8 cellular contexts compared by ENCODE assay signal in the genomic region with DNA sequence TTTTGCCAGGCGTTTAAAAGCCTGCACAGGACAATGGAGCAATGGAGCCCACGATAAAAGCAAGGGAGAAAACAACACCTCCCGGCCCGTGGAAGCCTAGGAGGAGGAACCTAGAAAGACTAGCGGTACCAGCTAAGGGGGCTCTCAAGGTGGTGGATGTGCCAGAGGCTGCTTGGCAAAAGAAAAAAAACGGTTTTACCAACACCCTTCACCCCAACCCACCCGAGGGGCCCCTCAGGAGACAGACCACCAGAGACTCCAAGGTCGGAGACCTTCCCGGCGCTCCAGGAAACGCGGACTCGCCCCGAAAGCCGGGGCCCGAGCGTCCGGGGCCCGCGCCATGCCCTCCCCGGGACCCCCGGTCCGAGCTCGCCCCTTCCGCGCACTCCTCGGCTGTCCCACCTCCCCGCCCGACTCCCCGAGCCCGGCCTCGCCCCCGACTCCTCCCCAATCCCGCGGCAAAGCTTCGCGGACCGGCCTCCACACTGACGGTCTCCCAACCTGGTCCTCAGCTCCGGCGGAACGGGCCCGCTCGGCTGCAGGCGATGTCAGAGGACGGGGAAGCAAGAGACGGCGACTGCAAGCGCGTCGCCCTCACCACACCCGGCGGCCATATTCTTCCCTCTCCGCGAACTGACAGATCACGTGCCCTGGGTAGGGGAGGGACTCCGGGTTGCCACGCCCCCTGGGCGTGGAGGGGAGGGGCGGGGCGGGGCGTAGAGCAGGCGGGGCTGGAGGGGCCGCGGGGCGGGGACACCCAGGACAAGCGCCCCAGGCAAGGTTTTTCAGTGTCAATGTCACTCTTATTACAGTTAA.
DNase-seq lines count a peak whose midpoint lies in the region; ATAC-seq and TF ChIP-seq lines count a peak whose summit lies in the region.

A gene (minus strand): TSS at position 635 of the 816 bp plus-strand sequence. CDS start 10,520 bp downstream, outside the sequence.

- DNase-seq in AG20443 (ENCODE audit: low spot score) (peak; percentile 100), NCI-H345 treated with DMSO at 0.1 percent for 48 hours (lab: John Stamatoyannopoulos, UW; ENCODE audit: unreplicated experiment) (peak; percentile 76), choroid plexus epithelial cell (ENCODE audit: low read depth) (peak; percentile 85), kidney tubule cell (ENCODE audit: low spot score) (peak; percentile 85)
- DNase-seq in activated CD4-positive, alpha-beta T cell treated with anti-CD3 and anti-CD28 coated beads for 4 hours, result peak; percentile 83 to 84
- peak; percentile 65 to 78 (median 70) for DNase-seq in stimulated activated CD4-positive, alpha-beta T cell treated with anti-CD3 and anti-CD28 coated beads, Interleukin-1b, Interleukin-23, amount 100 ng/mL, for 24 hours (ENCODE audit: low read depth in 4 of 4, low spot score in 1 of 4)

- no peak for TF ChIP-seq CTCF in choroid plexus epithelial cell (conservative IDR thresholded peaks at IDR 0.05; ENCODE audit: low read depth, low read length)

- peak; percentile 89 for ATAC-seq in GM19025 (IDR thresholded peaks at IDR 0.05; ENCODE audit: low read depth, unreplicated experiment)
- peak; percentile 95 for ATAC-seq in HG03280 (IDR thresholded peaks at IDR 0.05; ENCODE audit: unreplicated experiment)

- peak within 1 kb of the TSS; percentile 99 for H3K4me3 ChIP-seq in choroid plexus epithelial cell (ENCODE audit: low read depth, low read length)

Comparison
In these comparisons a context has a peak if more than half of its experiments do, and no peak if none do; other contexts are left out.
1. Peak in every context shown above with its lines: DNase-seq, ATAC-seq and H3K4me3 ChIP-seq.